1 cellular context compared by ENCODE assay signal in the genomic region with DNA sequence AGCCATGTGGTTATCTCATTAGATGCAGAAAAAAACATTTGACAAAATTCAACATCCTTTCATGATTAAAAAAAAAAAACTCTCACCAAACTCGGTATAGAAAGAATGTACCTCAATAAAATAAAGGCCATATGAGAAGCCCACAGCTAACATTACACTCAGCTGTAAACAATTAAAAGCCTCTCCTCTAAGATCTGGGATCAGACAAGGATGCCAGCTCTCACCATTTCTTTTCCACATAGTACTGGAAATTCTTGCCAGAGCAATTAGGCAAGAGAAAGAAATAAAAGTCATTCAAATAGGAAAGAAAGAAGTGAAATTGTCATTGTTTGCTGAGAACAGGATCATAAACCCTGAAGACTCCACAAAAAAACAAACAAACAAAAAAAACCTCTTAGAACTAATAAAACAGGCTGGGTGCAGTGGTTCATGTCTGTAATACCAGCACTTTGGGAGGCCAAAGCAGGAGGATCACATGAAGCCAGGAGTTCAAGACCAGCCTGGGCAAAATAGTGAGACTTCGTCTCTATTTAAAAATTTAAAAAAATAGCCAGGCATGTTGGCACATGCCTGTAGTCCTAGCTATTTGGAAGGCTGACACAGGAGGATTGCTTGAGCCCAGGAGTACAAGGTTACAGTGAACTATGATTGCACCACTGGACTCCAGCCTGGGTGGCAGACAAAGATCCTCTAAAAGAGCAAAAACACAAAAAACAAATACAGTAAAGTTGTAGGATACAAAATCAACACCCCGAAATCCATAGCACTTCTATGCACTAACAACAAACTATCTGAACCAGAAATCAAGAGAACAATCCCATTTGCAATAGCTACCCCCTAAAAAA.
TF ChIP-seq lines count a peak whose summit lies in the region.

No MANE protein-coding gene starts in this region.

TF ChIP-seq in GM23338, 12 proteins besides CTCF, POLR2A, EP300 and RAD21 (continued from another document):
- TF ChIP-seq, protein P1, sequence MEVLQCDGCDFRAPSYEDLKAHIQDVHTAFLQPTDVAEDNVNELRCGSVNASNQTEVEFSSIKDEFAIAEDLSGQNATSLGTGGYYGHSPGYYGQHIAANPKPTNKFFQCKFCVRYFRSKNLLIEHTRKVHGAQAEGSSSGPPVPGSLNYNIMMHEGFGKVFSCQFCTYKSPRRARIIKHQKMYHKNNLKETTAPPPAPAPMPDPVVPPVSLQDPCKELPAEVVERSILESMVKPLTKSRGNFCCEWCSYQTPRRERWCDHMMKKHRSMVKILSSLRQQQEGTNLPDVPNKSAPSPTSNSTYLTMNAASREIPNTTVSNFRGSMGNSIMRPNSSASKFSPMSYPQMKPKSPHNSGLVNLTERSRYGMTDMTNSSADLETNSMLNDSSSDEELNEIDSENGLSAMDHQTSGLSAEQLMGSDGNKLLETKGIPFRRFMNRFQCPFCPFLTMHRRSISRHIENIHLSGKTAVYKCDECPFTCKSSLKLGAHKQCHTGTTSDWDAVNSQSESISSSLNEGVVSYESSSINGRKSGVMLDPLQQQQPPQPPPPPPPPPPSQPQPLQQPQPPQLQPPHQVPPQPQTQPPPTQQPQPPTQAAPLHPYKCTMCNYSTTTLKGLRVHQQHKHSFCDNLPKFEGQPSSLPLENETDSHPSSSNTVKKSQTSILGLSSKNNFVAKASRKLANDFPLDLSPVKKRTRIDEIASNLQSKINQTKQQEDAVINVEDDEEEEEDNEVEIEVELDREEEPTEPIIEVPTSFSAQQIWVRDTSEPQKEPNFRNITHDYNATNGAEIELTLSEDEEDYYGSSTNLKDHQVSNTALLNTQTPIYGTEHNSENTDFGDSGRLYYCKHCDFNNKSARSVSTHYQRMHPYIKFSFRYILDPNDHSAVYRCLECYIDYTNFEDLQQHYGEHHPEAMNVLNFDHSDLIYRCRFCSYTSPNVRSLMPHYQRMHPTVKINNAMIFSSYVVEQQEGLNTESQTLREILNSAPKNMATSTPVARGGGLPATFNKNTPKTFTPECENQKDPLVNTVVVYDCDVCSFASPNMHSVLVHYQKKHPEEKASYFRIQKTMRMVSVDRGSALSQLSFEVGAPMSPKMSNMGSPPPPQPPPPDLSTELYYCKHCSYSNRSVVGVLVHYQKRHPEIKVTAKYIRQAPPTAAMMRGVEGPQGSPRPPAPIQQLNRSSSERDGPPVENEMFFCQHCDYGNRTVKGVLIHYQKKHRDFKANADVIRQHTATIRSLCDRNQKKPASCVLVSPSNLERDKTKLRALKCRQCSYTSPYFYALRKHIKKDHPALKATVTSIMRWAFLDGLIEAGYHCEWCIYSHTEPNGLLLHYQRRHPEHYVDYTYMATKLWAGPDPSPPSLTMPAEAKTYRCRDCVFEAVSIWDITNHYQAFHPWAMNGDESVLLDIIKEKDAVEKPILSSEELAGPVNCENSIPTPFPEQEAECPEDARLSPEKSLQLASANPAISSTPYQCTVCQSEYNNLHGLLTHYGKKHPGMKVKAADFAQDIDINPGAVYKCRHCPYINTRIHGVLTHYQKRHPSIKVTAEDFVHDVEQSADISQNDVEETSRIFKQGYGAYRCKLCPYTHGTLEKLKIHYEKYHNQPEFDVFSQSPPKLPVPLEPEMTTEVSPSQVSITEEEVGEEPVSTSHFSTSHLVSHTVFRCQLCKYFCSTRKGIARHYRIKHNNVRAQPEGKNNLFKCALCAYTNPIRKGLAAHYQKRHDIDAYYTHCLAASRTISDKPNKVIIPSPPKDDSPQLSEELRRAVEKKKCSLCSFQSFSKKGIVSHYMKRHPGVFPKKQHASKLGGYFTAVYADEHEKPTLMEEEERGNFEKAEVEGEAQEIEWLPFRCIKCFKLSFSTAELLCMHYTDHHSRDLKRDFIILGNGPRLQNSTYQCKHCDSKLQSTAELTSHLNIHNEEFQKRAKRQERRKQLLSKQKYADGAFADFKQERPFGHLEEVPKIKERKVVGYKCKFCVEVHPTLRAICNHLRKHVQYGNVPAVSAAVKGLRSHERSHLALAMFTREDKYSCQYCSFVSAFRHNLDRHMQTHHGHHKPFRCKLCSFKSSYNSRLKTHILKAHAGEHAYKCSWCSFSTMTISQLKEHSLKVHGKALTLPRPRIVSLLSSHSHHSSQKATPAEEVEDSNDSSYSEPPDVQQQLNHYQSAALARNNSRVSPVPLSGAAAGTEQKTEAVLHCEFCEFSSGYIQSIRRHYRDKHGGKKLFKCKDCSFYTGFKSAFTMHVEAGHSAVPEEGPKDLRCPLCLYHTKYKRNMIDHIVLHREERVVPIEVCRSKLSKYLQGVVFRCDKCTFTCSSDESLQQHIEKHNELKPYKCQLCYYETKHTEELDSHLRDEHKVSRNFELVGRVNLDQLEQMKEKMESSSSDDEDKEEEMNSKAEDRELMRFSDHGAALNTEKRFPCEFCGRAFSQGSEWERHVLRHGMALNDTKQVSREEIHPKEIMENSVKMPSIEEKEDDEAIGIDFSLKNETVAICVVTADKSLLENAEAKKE (CRISPR knock-in tag; IDR thresholded peaks at IDR 0.05), result no peak
- TF ChIP-seq, protein P2, sequence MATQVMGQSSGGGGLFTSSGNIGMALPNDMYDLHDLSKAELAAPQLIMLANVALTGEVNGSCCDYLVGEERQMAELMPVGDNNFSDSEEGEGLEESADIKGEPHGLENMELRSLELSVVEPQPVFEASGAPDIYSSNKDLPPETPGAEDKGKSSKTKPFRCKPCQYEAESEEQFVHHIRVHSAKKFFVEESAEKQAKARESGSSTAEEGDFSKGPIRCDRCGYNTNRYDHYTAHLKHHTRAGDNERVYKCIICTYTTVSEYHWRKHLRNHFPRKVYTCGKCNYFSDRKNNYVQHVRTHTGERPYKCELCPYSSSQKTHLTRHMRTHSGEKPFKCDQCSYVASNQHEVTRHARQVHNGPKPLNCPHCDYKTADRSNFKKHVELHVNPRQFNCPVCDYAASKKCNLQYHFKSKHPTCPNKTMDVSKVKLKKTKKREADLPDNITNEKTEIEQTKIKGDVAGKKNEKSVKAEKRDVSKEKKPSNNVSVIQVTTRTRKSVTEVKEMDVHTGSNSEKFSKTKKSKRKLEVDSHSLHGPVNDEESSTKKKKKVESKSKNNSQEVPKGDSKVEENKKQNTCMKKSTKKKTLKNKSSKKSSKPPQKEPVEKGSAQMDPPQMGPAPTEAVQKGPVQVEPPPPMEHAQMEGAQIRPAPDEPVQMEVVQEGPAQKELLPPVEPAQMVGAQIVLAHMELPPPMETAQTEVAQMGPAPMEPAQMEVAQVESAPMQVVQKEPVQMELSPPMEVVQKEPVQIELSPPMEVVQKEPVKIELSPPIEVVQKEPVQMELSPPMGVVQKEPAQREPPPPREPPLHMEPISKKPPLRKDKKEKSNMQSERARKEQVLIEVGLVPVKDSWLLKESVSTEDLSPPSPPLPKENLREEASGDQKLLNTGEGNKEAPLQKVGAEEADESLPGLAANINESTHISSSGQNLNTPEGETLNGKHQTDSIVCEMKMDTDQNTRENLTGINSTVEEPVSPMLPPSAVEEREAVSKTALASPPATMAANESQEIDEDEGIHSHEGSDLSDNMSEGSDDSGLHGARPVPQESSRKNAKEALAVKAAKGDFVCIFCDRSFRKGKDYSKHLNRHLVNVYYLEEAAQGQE (IDR thresholded peaks at IDR 0.05; ENCODE audit: unreplicated experiment), result no peak
- TF ChIP-seq CREB1 (CRISPR knock-in tag; IDR thresholded peaks at IDR 0.05; ENCODE audit: low read depth), result no peak
